Comparison of ENCODE assay signal across 16 cellular contexts in the genomic region with DNA sequence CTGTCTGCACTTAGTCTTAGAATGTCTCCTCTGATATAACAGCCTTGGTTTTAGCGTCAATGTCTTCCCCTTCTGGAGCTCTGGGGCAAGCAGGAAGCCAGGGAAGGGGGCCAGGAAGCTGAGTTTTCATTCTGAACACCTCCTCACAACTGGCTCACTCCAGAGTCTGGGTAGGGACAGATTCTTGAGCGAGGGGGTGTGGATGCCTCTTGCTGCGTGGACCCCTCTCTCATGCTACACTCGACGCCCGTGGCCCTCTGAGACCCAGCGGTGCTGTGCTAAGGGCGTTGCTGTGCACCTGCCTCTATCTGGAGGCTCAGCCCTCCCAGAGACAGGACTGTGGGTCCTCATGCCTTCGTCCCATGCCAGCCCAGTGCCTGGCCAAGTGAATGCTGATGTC.
DNase-seq lines count a peak whose midpoint lies in the region; FAIRE-seq and TF ChIP-seq lines count a peak whose summit lies in the region.
"Had no signal": no experiment of that assay in that cellular context is flagged by ENCODE, and none has a peak within 500 bp of the region (broad histone marks: within the 10 kb centered on the region; RNA-seq: fewer than 3 reads in every experiment).

No MANE protein-coding gene starts in this region.

- no peak for TF ChIP-seq POLR2A in sigmoid colon (IDR thresholded peaks at IDR 0.05)

- no peak for DNase-seq in SK-N-MC (ENCODE audit: low read depth, low spot score)
- no peak for DNase-seq in kidney
- DNase-seq in sigmoid colon, result no peak
- DNase-seq in NCI-H1694 (lab: John Stamatoyannopoulos, UW), result no peak
- no peak for DNase-seq in NCI-H146 (lab: John Stamatoyannopoulos, UW)
- no peak for DNase-seq in activated CD8-positive, alpha-beta memory T cell treated with anti-CD3 and anti-CD28 coated beads for 24 hours
- DNase-seq in mesenteric fat pad (ENCODE audit: low spot score), result no peak
- DNase-seq: CD4-positive, alpha-beta memory T cell; DMS79 treated with DMSO at 0.1 percent for 48 hours; GDM1; NCI-H446; NCI-H748 treated with DMSO at 0.1 percent for 48 hours; PC-3 had no signal

- H3K9ac ChIP-seq in BLaER1 (no peak overlapping the region), SK-N-MC (ENCODE audit: insufficient read length) (no peak overlapping the region), kidney (ENCODE audit: low read length in 2 of 2) (no peak overlapping the region)

- 87 to 96% methylated on average over 9 of the region's 9 CpGs for WGBS in sigmoid colon, 2 donors

- H3K9me3 ChIP-seq in BLaER1 (no peaks in the 10 kb centered on the region), SK-N-MC (ENCODE audit: low read depth, low read length) (no peaks in the 10 kb centered on the region), kidney (ENCODE audit: control insufficient read depth in 1 of 2, low read length in 2 of 2) (no peaks in the 10 kb centered on the region), sigmoid colon (no peaks in the 10 kb centered on the region)

- peak overlapping the region; percentile 86 for H3K4me2 ChIP-seq in BLaER1
- H3K4me2 ChIP-seq: GM23338 had no signal

- TF ChIP-seq CTCF in kidney (IDR thresholded peaks at IDR 0.05; ENCODE audit: borderline replicate concordance, extremely low read depth, insufficient read depth) (no peak), sigmoid colon (IDR thresholded peaks at IDR 0.05) (no peak)

- H3K27me3 ChIP-seq in BLaER1 (no peaks in the 10 kb centered on the region), sigmoid colon (no peaks in the 10 kb centered on the region)

- TF ChIP-seq EP300 in sigmoid colon (IDR thresholded peaks at IDR 0.05), result no peak

- H3K36me3 ChIP-seq in BLaER1 (peaks cover 41% of the 10 kb centered on the region), SK-N-MC (ENCODE audit: insufficient read depth, low read length) (peaks cover 14% of the 10 kb centered on the region; the same call in 1 of the 2 replicates), kidney (ENCODE audit: control insufficient read depth in 1 of 2, insufficient read depth in 2 of 2, low read length in 2 of 2) (peaks cover 0 to 8% of the 10 kb centered on the region in 2 donors), sigmoid colon (peaks cover 0 to 12% (median 0%) of the 10 kb centered on the region in 4 donors)

- intact Hi-C loops in kidney (cut with DNase I), result no loop called here
- intact Hi-C loops in sigmoid colon (cut with DNase I), result no loop called here

- FAIRE-seq in kidney (lab: Jason Lieb, UNC), result no peak

- H3K4me1 ChIP-seq in BLaER1, result peaks cover 88% of the 10 kb centered on the region
- peaks cover 4 to 22% of the 10 kb centered on the region in 2 donors for H3K4me1 ChIP-seq in kidney (ENCODE audit: control insufficient read depth in 1 of 2, insufficient read depth in 1 of 2, low read depth in 1 of 2, low read length in 2 of 2)
- H3K4me1 ChIP-seq in sigmoid colon, result peaks cover 0 to 65% (median 60%) of the 10 kb centered on the region in 4 donors

- no peaks in the 10 kb centered on the region for H4K20me1 ChIP-seq in BLaER1

- H3K27ac ChIP-seq in BLaER1 (peak overlapping the region; percentile 55), SK-N-MC (peak overlapping the region; percentile 67; the same call in 1 of the 2 replicates), kidney (ENCODE audit: low read depth in 2 of 2, low read length in 2 of 2) (peak overlapping the region; percentile 48 to 52), sigmoid colon (peak overlapping the region in 3 of 4 donors; percentile 41 to 59 (median 50))
- H3K27ac ChIP-seq: HL-60 had no signal

- H3K4me3 ChIP-seq in BLaER1 (no peak overlapping the region), SK-N-MC (no peak overlapping the region), kidney (ENCODE audit: low read length in 2 of 2) (no peak overlapping the region), sigmoid colon (no peak overlapping the region)
- H3K4me3 ChIP-seq: GM23338 had no signal
